2 cellular contexts compared by ENCODE assay signal in genomic region chr4:125325733-125326132, GRCh38.
TF ChIP-seq lines count a peak whose summit lies in the region.

No MANE protein-coding gene starts in this region.

TF ChIP-seq in GM23338, 12 proteins besides CTCF, POLR2A, EP300 and RAD21:
- TF ChIP-seq CREB1 (CRISPR knock-in tag; IDR thresholded peaks at IDR 0.05; ENCODE audit: low read depth) (no peak), NANOG (IDR thresholded peaks at IDR 0.05; ENCODE audit: borderline replicate concordance) (peak; percentile 89), STAT1 (IDR thresholded peaks at IDR 0.05; ENCODE audit: unreplicated experiment) (no peak), ZNF462 (CRISPR knock-in tag; IDR thresholded peaks at IDR 0.05) (peak; percentile 94), ZNF114 (CRISPR knock-in tag; IDR thresholded peaks at IDR 0.05) (0 out of 2 replicates have a peak, but pooled peaks have one; percentile 14)

TF ChIP-seq in H1, 55 proteins besides CTCF, POLR2A, EP300 and RAD21:
- TF ChIP-seq POU5F1 (IDR thresholded peaks at IDR 0.05; ENCODE audit: low read depth, low read length) (0 out of 2 replicates have a peak, but pooled peaks have one; percentile 49), BCL11A (IDR thresholded peaks at IDR 0.05; ENCODE audit: low read depth in 2 of 2, low read length in 2 of 2) (no peak)
TF ChIP-seq in H1: peak in this region for 1.
